8 cellular contexts compared by ENCODE assay signal in the genomic region with DNA sequence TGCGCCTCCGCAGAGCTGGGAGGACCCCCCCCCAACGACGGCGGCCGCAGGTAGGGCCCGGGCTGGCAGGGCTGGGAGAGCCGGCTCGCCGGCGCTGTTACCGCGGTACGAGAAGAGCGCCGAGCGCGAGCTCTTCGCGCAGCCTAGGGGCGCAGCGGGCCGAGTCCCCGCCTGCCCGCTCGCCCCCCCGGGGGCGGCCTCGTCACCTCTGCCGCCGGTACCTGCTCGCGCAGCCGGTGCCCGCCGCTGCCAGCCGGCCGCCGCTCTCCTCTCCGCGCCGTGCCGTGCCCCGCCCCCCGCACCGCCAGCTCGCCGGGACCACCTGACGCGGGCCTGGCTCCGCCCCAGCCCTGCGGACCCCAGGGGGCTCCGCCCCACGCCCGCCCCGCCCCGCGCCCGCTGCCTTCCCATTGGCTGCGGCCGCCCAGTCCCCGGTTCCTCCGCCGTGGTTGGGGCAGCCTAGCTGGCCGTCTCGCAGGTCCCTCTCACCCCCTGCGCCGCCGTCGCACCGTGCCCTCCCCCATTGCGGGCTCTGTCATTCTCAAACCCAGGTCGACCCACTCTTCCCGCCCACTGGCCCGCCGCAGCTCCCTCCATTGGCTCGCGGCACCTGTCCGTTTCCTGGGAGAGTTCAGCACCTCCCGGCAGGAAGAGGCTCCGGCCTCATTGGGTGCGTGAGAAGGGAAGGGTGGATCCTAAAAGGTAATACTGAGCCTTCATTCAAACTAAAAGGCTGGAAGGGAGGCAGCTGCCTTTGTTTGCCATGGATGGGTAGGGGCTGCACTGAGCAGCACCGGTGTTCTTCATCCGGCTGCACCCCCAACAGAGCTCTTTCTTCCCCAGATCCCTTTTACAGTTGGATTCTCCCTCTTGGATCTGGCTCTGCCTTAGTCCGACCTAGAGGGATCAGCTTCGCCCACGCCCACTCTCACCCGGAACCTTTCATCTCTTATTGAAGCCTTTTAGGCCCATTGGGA.
A peak's percentile ranks its signal among the peaks of the same experiment; 100 is the strongest.
DNase-seq lines count a peak whose midpoint lies in the region; ATAC-seq lines count a peak whose summit lies in the region.

MAP3K9 (minus strand) TSS at position 276 of the 977 bp plus-strand sequence. CDS start 342 bp downstream, outside the sequence.

- H3K27ac Mint-ChIP-seq in memory B cell, result no peak within 1 kb of the TSS

- no peaks in the 10 kb centered on the region for H3K36me3 Mint-ChIP-seq in memory B cell

- peaks cover 17% of the 10 kb centered on the region for H3K4me1 Mint-ChIP-seq in memory B cell

- peak within 1 kb of the TSS; percentile 87 for H3K4me3 Mint-ChIP-seq in memory B cell

- H3K9me3 Mint-ChIP-seq in memory B cell, result no peaks in the 10 kb centered on the region

- ATAC-seq in GM19351 (IDR thresholded peaks at IDR 0.05; ENCODE audit: unreplicated experiment), result peak; percentile 87
- peak; percentile 83 for ATAC-seq in HG03520 (IDR thresholded peaks at IDR 0.05; ENCODE audit: unreplicated experiment)
- peak; percentile 81 for ATAC-seq in memory B cell (ENCODE audit: low read depth)

- DNase-seq in C1 segment of cervical spinal cord (lab: John Stamatoyannopoulos, UW) (peak in 13 of 14 donors; percentile 23 to 99 (median 76)), NCI-H526 treated with DMSO at 0.1 percent for 48 hours (lab: John Stamatoyannopoulos, UW) (peak; percentile 95), ecto neural progenitor cell (ENCODE audit: low spot score) (peak; percentile 99), memory B cell (ENCODE audit: low spot score in 2 of 2) (peak; percentile 75 to 76)
- peak; percentile 93 to 95 for DNase-seq in activated CD4-positive, alpha-beta T cell treated with anti-CD3 and anti-CD28 coated beads, Interleukin-2, amount 50 U/mL, for 48 hours
- peak; percentile 75 for DNase-seq in stimulated activated CD8-positive, alpha-beta memory T cell treated with anti-CD3 and anti-CD28 coated beads, Interleukin-12 subunit alpha, Interleukin-12 subunit beta, amount 100 ng/mL, for 1 hour (ENCODE audit: low read depth)

- H3K27me3 Mint-ChIP-seq in memory B cell, result no peaks in the 10 kb centered on the region

Comparison
In these comparisons a context has a peak if more than half of its experiments do, and no peak if none do; other contexts are left out.
1. Peak in every context shown above with its lines: DNase-seq and ATAC-seq.